In the genomic region with DNA sequence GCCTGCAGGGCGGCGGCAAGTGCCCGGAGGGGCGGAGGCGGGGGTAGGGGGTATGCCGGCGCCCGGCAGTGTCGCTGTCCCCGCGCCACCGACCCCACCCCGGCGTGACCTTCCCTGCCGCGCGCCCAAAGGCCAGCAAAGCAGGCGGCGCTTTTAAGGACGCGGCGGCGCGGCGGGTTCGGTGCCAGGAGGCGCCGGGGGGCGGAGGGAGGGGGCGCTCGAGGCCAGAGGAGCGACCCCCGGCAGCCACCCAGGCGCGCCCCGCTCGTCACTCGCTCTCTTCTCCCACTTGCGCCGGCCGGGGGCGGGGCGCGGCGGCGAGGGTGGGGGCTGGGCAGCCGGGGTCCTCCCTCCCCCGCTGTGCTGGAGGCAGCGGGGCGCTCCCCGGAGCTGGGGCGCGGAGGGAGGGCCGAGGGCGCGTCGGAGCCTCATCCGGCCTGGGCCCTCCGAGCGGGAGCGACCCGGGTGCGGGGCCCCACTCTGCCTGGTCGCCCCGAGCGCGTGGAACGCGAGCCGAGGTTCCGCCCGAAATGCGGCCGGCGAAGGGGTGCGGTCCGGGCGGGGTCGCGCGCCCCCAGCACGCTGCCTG, we compare ENCODE assay signal across 8 cellular contexts. TPM values are rescaled to one million over a fixed set of nuclear protein-coding genes. Genes with fewer than 3 reads are reported as not detected.
DNase-seq lines count a peak whose midpoint lies in the region; ATAC-seq lines count a peak whose summit lies in the region.

No MANE protein-coding gene starts in this region.

- H3K9me3 ChIP-seq in skeletal muscle tissue (ENCODE audit: control insufficient read depth in 3 of 3, low read length in 3 of 3), result no peaks in the 10 kb centered on the region

- H3K27ac Mint-ChIP-seq in activated T-cell treated with anti-CD3 and anti-CD28 coated beads, Interleukin-2, amount 50 U/mL, for 24 hours, result no peak overlapping the region

- no peaks in the 10 kb centered on the region for H3K36me3 Mint-ChIP-seq in activated T-cell treated with anti-CD3 and anti-CD28 coated beads, Interleukin-2, amount 50 U/mL, for 24 hours (ENCODE audit: low read depth)

- H3K4me1 ChIP-seq in skeletal muscle tissue (ENCODE audit: control insufficient read depth in 3 of 3, insufficient read depth in 3 of 3, low read length in 3 of 3), result peaks cover 36 to 45% (median 44%) of the 10 kb centered on the region in 3 donors

- H3K36me3 ChIP-seq in skeletal muscle tissue (ENCODE audit: control insufficient read depth in 3 of 3, insufficient read depth in 3 of 3, low read length in 3 of 3), result peaks cover 0 to 3% (median 3%) of the 10 kb centered on the region in 3 donors

- ATAC-seq in HG02678 (IDR thresholded peaks at IDR 0.05; ENCODE audit: unreplicated experiment), result no peak

- peaks cover 6% of the 10 kb centered on the region for H3K4me1 Mint-ChIP-seq in activated T-cell treated with anti-CD3 and anti-CD28 coated beads, Interleukin-2, amount 50 U/mL, for 24 hours (ENCODE audit: low read depth)

- no peaks in the 10 kb centered on the region for H3K9me3 Mint-ChIP-seq in activated T-cell treated with anti-CD3 and anti-CD28 coated beads, Interleukin-2, amount 50 U/mL, for 24 hours

- H3K4me3 ChIP-seq in iPS-11a (ENCODE audit: low read depth, low read length), result peak overlapping the region; percentile 18
- H3K4me3 ChIP-seq in skeletal muscle tissue (ENCODE audit: low read length in 3 of 3), result peak overlapping the region; percentile 73 to 83 (median 81)

- H3K27me3 Mint-ChIP-seq in activated T-cell treated with anti-CD3 and anti-CD28 coated beads, Interleukin-2, amount 50 U/mL, for 24 hours, result peaks cover 68% of the 10 kb centered on the region

- peak overlapping the region; percentile 71 for H3K4me3 Mint-ChIP-seq in activated T-cell treated with anti-CD3 and anti-CD28 coated beads, Interleukin-2, amount 50 U/mL, for 24 hours

- peaks cover 0 to 2% (median 0%) of the 10 kb centered on the region in 3 donors for H3K27me3 ChIP-seq in skeletal muscle tissue (ENCODE audit: control insufficient read depth in 3 of 3, insufficient read depth in 3 of 3, low read length in 3 of 3)

- peak overlapping the region; percentile 98 for H3K27ac ChIP-seq in angular gyrus (ENCODE audit: low read depth, low read length)
- H3K27ac ChIP-seq in skeletal muscle tissue (ENCODE audit: low read depth, low read length), result peak overlapping the region; percentile 93

- H3K9ac ChIP-seq in skeletal muscle tissue (ENCODE audit: low read depth in 1 of 3, low read length in 3 of 3), result peak overlapping the region; percentile 77 to 96 (median 94)

- DNase-seq in activated T-cell treated with anti-CD3 and anti-CD28 coated beads, Interleukin-2, amount 50 U/mL, for 24 hours, result no peak
- DNase-seq in activated T-cell treated with anti-CD3 and anti-CD28 coated beads for 4 hours (no peak), NCI-H2029 (lab: John Stamatoyannopoulos, UW) (no peak), GOT3 (lab: John Stamatoyannopoulos, UW) (no peak)

RNA-seq across cellular contexts. Expression of gene BAHCC1, which starts 8.5 kb away (rescaled TPM):
- 8.4 TPM for total RNA-seq in skeletal muscle tissue
